9 cellular contexts compared by ENCODE assay signal in genomic region chr22:31148953-31149627, GRCh38.
DNase-seq lines count a peak whose midpoint lies in the region; ATAC-seq and TF ChIP-seq lines count a peak whose summit lies in the region.
"Had no signal": no experiment of that assay in that cellular context is flagged by ENCODE, and none has a peak within 500 bp of the region (broad histone marks: within the 10 kb centered on the region; RNA-seq: fewer than 3 reads in every experiment).

No MANE protein-coding gene starts in this region.

- DNase-seq in NCI-H2081 (lab: John Stamatoyannopoulos, UW) = peak; percentile 40 to 53
- DNase-seq in NCI-H2081 treated with DMSO at 0.1 percent for 48 hours (lab: John Stamatoyannopoulos, UW) = no peak
- peak; percentile 59 for DNase-seq in NCI-H146 (lab: John Stamatoyannopoulos, UW)
- DNase-seq in SW480 (ENCODE audit: low spot score) = peak; percentile 69
- DNase-seq in choroid plexus epithelial cell (ENCODE audit: low read depth) = peak; percentile 92
- DNase-seq in stimulated activated CD4-positive, alpha-beta T cell treated with anti-CD3 and anti-CD28 coated beads, Interleukin-2, amount 100 ng/mL, for 24 hours = peak; percentile 37 to 38

- TF ChIP-seq CTCF in choroid plexus epithelial cell (conservative IDR thresholded peaks at IDR 0.05; ENCODE audit: low read depth, low read length) = peak; percentile 100

- peak overlapping the region; percentile 49 for H3K27ac ChIP-seq in layer of hippocampus (ENCODE audit: low read depth, low read length)
- H3K27ac ChIP-seq: BLaER1 treated with 17β-estradiol and CSF1 and Interleukin-3, amounts not matched to agents 10 nM and 100 nM had no signal

- no peaks in the 10 kb centered on the region for H3K27me3 ChIP-seq in layer of hippocampus (ENCODE audit: control insufficient read depth, insufficient read depth, low read length)
- H3K27me3 ChIP-seq: BLaER1 treated with 17β-estradiol and CSF1 and Interleukin-3, amounts not matched to agents 10 nM and 100 nM had no signal

- no peak for ATAC-seq in GM18858 (IDR thresholded peaks at IDR 0.05; ENCODE audit: unreplicated experiment)

- no peak overlapping the region for H3K4me3 ChIP-seq in choroid plexus epithelial cell (ENCODE audit: low read depth, low read length)
- H3K4me3 ChIP-seq: BLaER1 treated with 17β-estradiol and CSF1 and Interleukin-3, amounts not matched to agents 10 nM and 100 nM had no signal
